Comparison of ENCODE assay signal across 5 cellular contexts in genomic region chr19:48403606-48404005, GRCh38. TPM values are rescaled to one million over a fixed set of nuclear protein-coding genes. Genes with fewer than 3 reads are reported as not detected.
A peak's percentile ranks its signal among the peaks of the same experiment; 100 is the strongest.
DNase-seq lines count a peak whose midpoint lies in the region; ATAC-seq and TF ChIP-seq lines count a peak whose summit lies in the region.

No MANE protein-coding gene starts in this region.

- ATAC-seq in activated CD8-positive, alpha-beta T cell treated with anti-CD3 and anti-CD28 coated beads for 36 hours = peak; percentile 75

- H3K4me3 Mint-ChIP-seq in activated CD8-positive, alpha-beta T cell treated with anti-CD3 and anti-CD28 coated beads for 36 hours = no peak overlapping the region

- intact Hi-C loops in activated CD8-positive, alpha-beta T cell treated with anti-CD3 and anti-CD28 coated beads for 36 hours (cut with micrococcal nuclease) = no loop called here

- DNase-seq in GM13977 (ENCODE audit: low spot score) (peak; percentile 90), HuH-7.5 (ENCODE audit: low spot score) (peak; percentile 71), left kidney (ENCODE audit: low read depth, low spot score) (peak; percentile 85), ureter (ENCODE audit: low spot score) (no peak)
- peak; percentile 78 for DNase-seq in activated CD8-positive, alpha-beta T cell treated with anti-CD3 and anti-CD28 coated beads for 36 hours

- H3K9me3 Mint-ChIP-seq in activated CD8-positive, alpha-beta T cell treated with anti-CD3 and anti-CD28 coated beads for 36 hours = peaks cover 6% of the 10 kb centered on the region

- H3K4me1 Mint-ChIP-seq in activated CD8-positive, alpha-beta T cell treated with anti-CD3 and anti-CD28 coated beads for 36 hours (ENCODE audit: low read depth) = peaks cover 19% of the 10 kb centered on the region

- no peaks in the 10 kb centered on the region for H3K36me3 Mint-ChIP-seq in activated CD8-positive, alpha-beta T cell treated with anti-CD3 and anti-CD28 coated beads for 36 hours (ENCODE audit: low read depth)

- no peak for TF ChIP-seq CTCF in GM13977 (IDR thresholded peaks at IDR 0.05; ENCODE audit: extremely low read depth, insufficient read depth, missing control alignments)
- TF ChIP-seq CTCF in activated CD8-positive, alpha-beta T cell treated with anti-CD3 and anti-CD28 coated beads for 36 hours (IDR thresholded peaks at IDR 0.05) = no peak

- peaks cover 4% of the 10 kb centered on the region for H3K27me3 Mint-ChIP-seq in activated CD8-positive, alpha-beta T cell treated with anti-CD3 and anti-CD28 coated beads for 36 hours

- CTCF ChIA-PET in activated CD8-positive, alpha-beta T cell treated with anti-CD3 and anti-CD28 coated beads for 36 hours (lab: Charles Lee) = interaction anchor here (2.9 kb wide), 1 partner anchor 12 kb away, joined by 14 read pairs; the partner anchor contains the start of gene KDELR1

- in situ Hi-C loops in GM13977 (cut with MboI; ENCODE audit: low pct_unique_long_range_greater_than_20kb, low sequenced_read_pairs, unreplicated experiment) = no loop called here

- POLR2A ChIA-PET in activated CD8-positive, alpha-beta T cell treated with anti-CD3 and anti-CD28 coated beads for 36 hours (lab: Charles Lee) = interaction anchor here (1.0 kb wide), 1 partner anchor 12 kb away, joined by 3 read pairs; the partner anchor contains the start of gene KDELR1

- H3K27ac Mint-ChIP-seq in activated CD8-positive, alpha-beta T cell treated with anti-CD3 and anti-CD28 coated beads for 36 hours = peak overlapping the region; percentile 62

RNA-seq across cellular contexts. Expression of gene GRIN2D, which starts 10.1 kb away (rescaled TPM):
- total RNA-seq in activated CD8-positive, alpha-beta T cell treated with anti-CD3 and anti-CD28 coated beads for 36 hours = under 1 TPM; 0.13 to 0.18 TPM
- total RNA-seq in ureter = 0.86 TPM

RNA-seq across cellular contexts. Expression of gene KDELR1, which starts 12.3 kb away (rescaled TPM):
- total RNA-seq in activated CD8-positive, alpha-beta T cell treated with anti-CD3 and anti-CD28 coated beads for 36 hours = 10 to 100 TPM; 66.3 to 66.7 TPM
- 146 TPM for total RNA-seq in ureter

RNA-seq across cellular contexts. Expression of gene SYNGR4, which starts 39.4 kb away (rescaled TPM):
- total RNA-seq in activated CD8-positive, alpha-beta T cell treated with anti-CD3 and anti-CD28 coated beads for 36 hours = under 1 TPM in 1 of 2 experiments, not detected in 1; 0.38 TPM
- not detected for total RNA-seq in ureter

RNA-seq across cellular contexts. Expression of gene TMEM143, which starts 39.9 kb away (rescaled TPM):
- 10 to 100 TPM; 19.4 to 21.7 TPM for total RNA-seq in activated CD8-positive, alpha-beta T cell treated with anti-CD3 and anti-CD28 coated beads for 36 hours
- total RNA-seq in ureter = 6.7 TPM

RNA-seq across cellular contexts. Expression of gene GRWD1, which starts 42.2 kb away (rescaled TPM):
- 10 to 100 TPM; 49.4 to 50.1 TPM for total RNA-seq in activated CD8-positive, alpha-beta T cell treated with anti-CD3 and anti-CD28 coated beads for 36 hours
- total RNA-seq in ureter = 43.6 TPM
